Comparison of ENCODE assay signal across 1 cellular context in genomic region chr3:4980229-4981159, GRCh38.
TF ChIP-seq lines count a peak whose summit lies in the region.

No MANE protein-coding gene starts in this region.

TF ChIP-seq in HepG2, 621 proteins besides CTCF, POLR2A, EP300 and RAD21 (continued from another document and continues in another):
- TF ChIP-seq, protein P1, sequence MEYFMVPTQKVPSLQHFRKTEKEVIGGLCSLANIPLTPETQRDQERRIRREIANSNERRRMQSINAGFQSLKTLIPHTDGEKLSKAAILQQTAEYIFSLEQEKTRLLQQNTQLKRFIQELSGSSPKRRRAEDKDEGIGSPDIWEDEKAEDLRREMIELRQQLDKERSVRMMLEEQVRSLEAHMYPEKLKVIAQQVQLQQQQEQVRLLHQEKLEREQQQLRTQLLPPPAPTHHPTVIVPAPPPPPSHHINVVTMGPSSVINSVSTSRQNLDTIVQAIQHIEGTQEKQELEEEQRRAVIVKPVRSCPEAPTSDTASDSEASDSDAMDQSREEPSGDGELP (IDR thresholded peaks at IDR 0.05; ENCODE audit: borderline replicate concordance, low read depth) = no peak
- TF ChIP-seq CBX1 (IDR thresholded peaks at IDR 0.05; ENCODE audit: low read depth) (no peak), SMYD3 (CRISPR knock-in tag; IDR thresholded peaks at IDR 0.05) (no peak), DMAP1 (CRISPR knock-in tag; IDR thresholded peaks at IDR 0.05) (0 out of 2 replicates have a peak, but pooled peaks have one; percentile 2), ZNF350 (CRISPR knock-in tag; IDR thresholded peaks at IDR 0.05; ENCODE audit: borderline replicate concordance, low read depth) (peak; percentile 48; the same call in 1 of the 2 replicates), ZNF878 (CRISPR knock-in tag; IDR thresholded peaks at IDR 0.05) (peak; percentile 83; the same call in 1 of the 2 replicates), KIAA2018 (CRISPR knock-in tag; IDR thresholded peaks at IDR 0.05; ENCODE audit: borderline replicate concordance) (no peak), RBAK (CRISPR knock-in tag; IDR thresholded peaks at IDR 0.05) (peak; percentile 70), SP5 (CRISPR knock-in tag; IDR thresholded peaks at IDR 0.05; ENCODE audit: borderline replicate concordance, low read depth) (no peak), ZNF263 (CRISPR knock-in tag; IDR thresholded peaks at IDR 0.05) (peak; percentile 26; the same call in 1 of the 2 replicates), ETV6 (CRISPR knock-in tag; conservative IDR thresholded peaks at IDR 0.05) (peak; percentile 74; the same call in 1 of the 2 replicates), ZNF33B (CRISPR knock-in tag; IDR thresholded peaks at IDR 0.05) (no peak), ERF (CRISPR knock-in tag; IDR thresholded peaks at IDR 0.05) (peak; percentile 42; the same call in 1 of the 2 replicates), ZNF34 (CRISPR knock-in tag; IDR thresholded peaks at IDR 0.05; ENCODE audit: borderline replicate concordance) (no peak), ZNF749 (CRISPR knock-in tag; IDR thresholded peaks at IDR 0.05; ENCODE audit: borderline replicate concordance) (no peak), ZNF121 (CRISPR knock-in tag; IDR thresholded peaks at IDR 0.05) (peak; percentile 76), ZKSCAN1 (IDR thresholded peaks at IDR 0.05; ENCODE audit: low read length) (peak; percentile 22; the same call in 1 of the 2 replicates), RAD51 (IDR thresholded peaks at IDR 0.05; ENCODE audit: borderline replicate concordance) (no peak), ZNF329 (CRISPR knock-in tag; IDR thresholded peaks at IDR 0.05; ENCODE audit: low read depth) (0 out of 2 replicates have a peak, but pooled peaks have one; percentile 34), RFXAP (CRISPR knock-in tag; IDR thresholded peaks at IDR 0.05; ENCODE audit: borderline replicate concordance) (no peak), SNAI1 (CRISPR knock-in tag; IDR thresholded peaks at IDR 0.05; ENCODE audit: borderline replicate concordance) (no peak), ZNF274 (CRISPR knock-in tag; IDR thresholded peaks at IDR 0.05) (no peak), CAMTA2 (CRISPR knock-in tag; IDR thresholded peaks at IDR 0.05; ENCODE audit: borderline replicate concordance) (no peak), ZNF710 (CRISPR knock-in tag; IDR thresholded peaks at IDR 0.05; ENCODE audit: borderline replicate concordance) (0 out of 2 replicates have a peak, but pooled peaks have one; percentile 34), CENPX (CRISPR knock-in tag; IDR thresholded peaks at IDR 0.05) (no peak), ISX (CRISPR knock-in tag; conservative IDR thresholded peaks at IDR 0.05) (no peak), ZSCAN29 (CRISPR knock-in tag; conservative IDR thresholded peaks at IDR 0.05) (no peak), EZH2 (conservative IDR thresholded peaks at IDR 0.05; ENCODE audit: low read depth, low read length) (no peak), DR1 (CRISPR knock-in tag; IDR thresholded peaks at IDR 0.05) (no peak), HDAC2 (CRISPR knock-in tag; IDR thresholded peaks at IDR 0.05) (peak; percentile 67), FOSL2 (CRISPR knock-in tag; IDR thresholded peaks at IDR 0.05) (peak; percentile 80), THYN1 (CRISPR knock-in tag; IDR thresholded peaks at IDR 0.05; ENCODE audit: borderline replicate concordance, low read depth) (no peak), KDM1A (CRISPR knock-in tag; IDR thresholded peaks at IDR 0.05) (peak; percentile 78; the same call in 1 of the 2 replicates), KLF11 (CRISPR knock-in tag; IDR thresholded peaks at IDR 0.05) (no peak), ZNF451 (CRISPR knock-in tag; IDR thresholded peaks at IDR 0.05) (peak; percentile 35; the same call in 1 of the 2 replicates), BATF2 (CRISPR knock-in tag; IDR thresholded peaks at IDR 0.05) (no peak), PLRG1 (conservative IDR thresholded peaks at IDR 0.05) (no peak), THAP7 (CRISPR knock-in tag; IDR thresholded peaks at IDR 0.05) (no peak)
- TF ChIP-seq, protein P2, sequence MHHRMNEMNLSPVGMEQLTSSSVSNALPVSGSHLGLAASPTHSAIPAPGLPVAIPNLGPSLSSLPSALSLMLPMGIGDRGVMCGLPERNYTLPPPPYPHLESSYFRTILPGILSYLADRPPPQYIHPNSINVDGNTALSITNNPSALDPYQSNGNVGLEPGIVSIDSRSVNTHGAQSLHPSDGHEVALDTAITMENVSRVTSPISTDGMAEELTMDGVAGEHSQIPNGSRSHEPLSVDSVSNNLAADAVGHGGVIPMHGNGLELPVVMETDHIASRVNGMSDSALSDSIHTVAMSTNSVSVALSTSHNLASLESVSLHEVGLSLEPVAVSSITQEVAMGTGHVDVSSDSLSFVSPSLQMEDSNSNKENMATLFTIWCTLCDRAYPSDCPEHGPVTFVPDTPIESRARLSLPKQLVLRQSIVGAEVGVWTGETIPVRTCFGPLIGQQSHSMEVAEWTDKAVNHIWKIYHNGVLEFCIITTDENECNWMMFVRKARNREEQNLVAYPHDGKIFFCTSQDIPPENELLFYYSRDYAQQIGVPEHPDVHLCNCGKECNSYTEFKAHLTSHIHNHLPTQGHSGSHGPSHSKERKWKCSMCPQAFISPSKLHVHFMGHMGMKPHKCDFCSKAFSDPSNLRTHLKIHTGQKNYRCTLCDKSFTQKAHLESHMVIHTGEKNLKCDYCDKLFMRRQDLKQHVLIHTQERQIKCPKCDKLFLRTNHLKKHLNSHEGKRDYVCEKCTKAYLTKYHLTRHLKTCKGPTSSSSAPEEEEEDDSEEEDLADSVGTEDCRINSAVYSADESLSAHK (CRISPR knock-in tag; IDR thresholded peaks at IDR 0.05; ENCODE audit: borderline replicate concordance) = no peak
- TF ChIP-seq, protein P3, sequence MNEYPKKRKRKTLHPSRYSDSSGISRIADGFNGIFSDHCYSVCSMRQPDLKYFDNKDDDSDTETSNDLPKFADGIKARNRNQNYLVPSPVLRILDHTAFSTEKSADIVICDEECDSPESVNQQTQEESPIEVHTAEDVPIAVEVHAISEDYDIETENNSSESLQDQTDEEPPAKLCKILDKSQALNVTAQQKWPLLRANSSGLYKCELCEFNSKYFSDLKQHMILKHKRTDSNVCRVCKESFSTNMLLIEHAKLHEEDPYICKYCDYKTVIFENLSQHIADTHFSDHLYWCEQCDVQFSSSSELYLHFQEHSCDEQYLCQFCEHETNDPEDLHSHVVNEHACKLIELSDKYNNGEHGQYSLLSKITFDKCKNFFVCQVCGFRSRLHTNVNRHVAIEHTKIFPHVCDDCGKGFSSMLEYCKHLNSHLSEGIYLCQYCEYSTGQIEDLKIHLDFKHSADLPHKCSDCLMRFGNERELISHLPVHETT (CRISPR knock-in tag; conservative IDR thresholded peaks at IDR 0.05) = no peak
- TF ChIP-seq, protein P4, sequence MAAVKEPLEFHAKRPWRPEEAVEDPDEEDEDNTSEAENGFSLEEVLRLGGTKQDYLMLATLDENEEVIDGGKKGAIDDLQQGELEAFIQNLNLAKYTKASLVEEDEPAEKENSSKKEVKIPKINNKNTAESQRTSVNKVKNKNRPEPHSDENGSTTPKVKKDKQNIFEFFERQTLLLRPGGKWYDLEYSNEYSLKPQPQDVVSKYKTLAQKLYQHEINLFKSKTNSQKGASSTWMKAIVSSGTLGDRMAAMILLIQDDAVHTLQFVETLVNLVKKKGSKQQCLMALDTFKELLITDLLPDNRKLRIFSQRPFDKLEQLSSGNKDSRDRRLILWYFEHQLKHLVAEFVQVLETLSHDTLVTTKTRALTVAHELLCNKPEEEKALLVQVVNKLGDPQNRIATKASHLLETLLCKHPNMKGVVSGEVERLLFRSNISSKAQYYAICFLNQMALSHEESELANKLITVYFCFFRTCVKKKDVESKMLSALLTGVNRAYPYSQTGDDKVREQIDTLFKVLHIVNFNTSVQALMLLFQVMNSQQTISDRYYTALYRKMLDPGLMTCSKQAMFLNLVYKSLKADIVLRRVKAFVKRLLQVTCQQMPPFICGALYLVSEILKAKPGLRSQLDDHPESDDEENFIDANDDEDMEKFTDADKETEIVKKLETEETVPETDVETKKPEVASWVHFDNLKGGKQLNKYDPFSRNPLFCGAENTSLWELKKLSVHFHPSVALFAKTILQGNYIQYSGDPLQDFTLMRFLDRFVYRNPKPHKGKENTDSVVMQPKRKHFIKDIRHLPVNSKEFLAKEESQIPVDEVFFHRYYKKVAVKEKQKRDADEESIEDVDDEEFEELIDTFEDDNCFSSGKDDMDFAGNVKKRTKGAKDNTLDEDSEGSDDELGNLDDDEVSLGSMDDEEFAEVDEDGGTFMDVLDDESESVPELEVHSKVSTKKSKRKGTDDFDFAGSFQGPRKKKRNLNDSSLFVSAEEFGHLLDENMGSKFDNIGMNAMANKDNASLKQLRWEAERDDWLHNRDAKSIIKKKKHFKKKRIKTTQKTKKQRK (IDR thresholded peaks at IDR 0.05; ENCODE audit: low read length) = no peak
- TF ChIP-seq, protein P5, sequence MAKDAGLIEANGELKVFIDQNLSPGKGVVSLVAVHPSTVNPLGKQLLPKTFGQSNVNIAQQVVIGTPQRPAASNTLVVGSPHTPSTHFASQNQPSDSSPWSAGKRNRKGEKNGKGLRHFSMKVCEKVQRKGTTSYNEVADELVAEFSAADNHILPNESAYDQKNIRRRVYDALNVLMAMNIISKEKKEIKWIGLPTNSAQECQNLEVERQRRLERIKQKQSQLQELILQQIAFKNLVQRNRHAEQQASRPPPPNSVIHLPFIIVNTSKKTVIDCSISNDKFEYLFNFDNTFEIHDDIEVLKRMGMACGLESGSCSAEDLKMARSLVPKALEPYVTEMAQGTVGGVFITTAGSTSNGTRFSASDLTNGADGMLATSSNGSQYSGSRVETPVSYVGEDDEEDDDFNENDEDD (CRISPR knock-in tag; IDR thresholded peaks at IDR 0.05; ENCODE audit: borderline replicate concordance) = peak; percentile 50; the same call in 1 of the 2 replicates
